8 cellular contexts compared by ENCODE assay signal in the genomic region with DNA sequence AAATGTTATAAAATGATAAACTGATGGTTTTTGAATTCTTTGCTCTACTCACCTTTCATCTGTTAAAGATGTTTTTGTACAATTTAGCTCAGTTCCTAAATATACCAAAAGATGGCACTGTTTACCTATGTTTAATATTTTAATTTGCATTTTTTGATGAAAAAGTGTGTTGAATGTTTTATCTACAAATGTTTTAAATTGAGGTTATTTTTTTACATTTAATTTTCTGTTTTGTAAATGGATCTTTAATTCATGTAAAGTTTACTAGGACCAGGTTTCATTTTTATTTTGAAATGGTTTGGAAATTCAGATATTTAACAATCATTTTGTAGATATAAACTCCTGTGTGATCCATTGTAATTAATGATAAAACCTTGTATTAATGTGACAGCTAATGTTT. TPM values are rescaled to one million over a fixed set of nuclear protein-coding genes. Genes with fewer than 3 reads are reported as not detected.
A peak's percentile ranks its signal among the peaks of the same experiment; 100 is the strongest.
DNase-seq lines count a peak whose midpoint lies in the region; ATAC-seq and TF ChIP-seq lines count a peak whose summit lies in the region.

No MANE protein-coding gene starts in this region.

- ATAC-seq in GM18909 (IDR thresholded peaks at IDR 0.05; ENCODE audit: poor library complexity, unreplicated experiment) (peak; percentile 38), Panc1 (no peak), HG03354 (IDR thresholded peaks at IDR 0.05; ENCODE audit: poor library complexity, severe bottlenecking, unreplicated experiment) (no peak)

- intact Hi-C loops in Panc1 (cut with micrococcal nuclease; ENCODE audit: unreplicated experiment) (no loop called here), thyroid gland (cut with DNase I) (no loop called here)

- no peaks in the 10 kb centered on the region for H3K27me3 ChIP-seq in Panc1 (ENCODE audit: control insufficient read depth, insufficient read depth, low read length)
- no peaks in the 10 kb centered on the region for H3K27me3 ChIP-seq in thyroid gland

- DNase-seq in AG09319 (ENCODE audit: extremely low read depth, low read depth) (no peak), Panc1 (ENCODE audit: low read depth, low spot score) (no peak), foreskin melanocyte (peak; percentile 31), thyroid gland (no peak), SK-N-DZ (ENCODE audit: low spot score) (no peak), epidermal melanocyte (ENCODE audit: insufficient read length, low spot score) (no peak)

- peak; percentile 42 for TF ChIP-seq CTCF in AG09319 (IDR thresholded peaks at IDR 0.05; ENCODE audit: low read depth, low read length)
- peak; percentile 44; the same call in 1 of the 2 replicates for TF ChIP-seq CTCF in Panc1 (IDR thresholded peaks at IDR 0.05)
- TF ChIP-seq CTCF in thyroid gland (IDR thresholded peaks at IDR 0.05), result peak; percentile 23 to 84 (median 56)

- no TSS peak for BruUV-seq in Panc1 (replicated peaks; lab: Mats Ljungman, UMichigan)

- H3K4me1 ChIP-seq in Panc1 (ENCODE audit: control insufficient read depth, insufficient read depth, low read length) (peaks cover 9% of the 10 kb centered on the region; the same call in 1 of the 2 replicates), thyroid gland (no peaks in the 10 kb centered on the region)

- H3K9me3 ChIP-seq in Panc1 (ENCODE audit: control insufficient read depth, insufficient read depth, low read depth, low read length) (no peaks in the 10 kb centered on the region), thyroid gland (no peaks in the 10 kb centered on the region)

- TF ChIP-seq POLR2A in thyroid gland (IDR thresholded peaks at IDR 0.05), result no peak

- H3K27ac ChIP-seq in Panc1 (ENCODE audit: low read length), result no peak overlapping the region
- no peak overlapping the region for H3K27ac ChIP-seq in thyroid gland

- no peak overlapping the region for H3K4me3 ChIP-seq in Panc1 (ENCODE audit: low read depth in 2 of 2, low read length in 2 of 2)
- H3K4me3 ChIP-seq in thyroid gland (replicated peaks in 1 of 3), result no peak overlapping the region

- H3K36me3 ChIP-seq in Panc1 (ENCODE audit: control insufficient read depth, insufficient read depth, low read length) (no peaks in the 10 kb centered on the region), thyroid gland (no peaks in the 10 kb centered on the region)

- in situ Hi-C loops in Panc1 (cut with HindIII; ENCODE audit: low pct_unique_long_range_greater_than_20kb, low sequenced_read_pairs), result no loop called here

- POLR2A ChIA-PET in Panc1 (lab: Charles Lee), result no interaction called here

- CTCF ChIA-PET in Panc1 (lab: Charles Lee), result interaction anchor here (0.5 to 1.2 kb wide), 4 partner anchors 137 to 1029 kb away, joined by 3 to 8 read pairs (median 4); a partner anchor contains a TSS

RNA-seq across cellular contexts. Expression of a gene that starts 30.0 kb away (rescaled TPM):
- total RNA-seq in Panc1 (2021; ENCODE audit: unreplicated experiment) (14.5 TPM), thyroid gland (10 to 100 TPM; 24.7 to 32.8 (median 29.8) TPM)
- 5.1 TPM for polyA plus RNA-seq in Panc1 (2012; ENCODE audit: insufficient read length)
- 16.3 and 16.8 TPM in 2 replicates for polyA plus RNA-seq in SK-N-DZ (2014; cell fraction: cytosol; rRNA removed)
- 5.8 and 12.5 TPM in 2 replicates for polyA plus RNA-seq in SK-N-DZ (2014; cell fraction: nucleus; rRNA removed)
